ENCODE assay signal across 9 cellular contexts in the genomic region with DNA sequence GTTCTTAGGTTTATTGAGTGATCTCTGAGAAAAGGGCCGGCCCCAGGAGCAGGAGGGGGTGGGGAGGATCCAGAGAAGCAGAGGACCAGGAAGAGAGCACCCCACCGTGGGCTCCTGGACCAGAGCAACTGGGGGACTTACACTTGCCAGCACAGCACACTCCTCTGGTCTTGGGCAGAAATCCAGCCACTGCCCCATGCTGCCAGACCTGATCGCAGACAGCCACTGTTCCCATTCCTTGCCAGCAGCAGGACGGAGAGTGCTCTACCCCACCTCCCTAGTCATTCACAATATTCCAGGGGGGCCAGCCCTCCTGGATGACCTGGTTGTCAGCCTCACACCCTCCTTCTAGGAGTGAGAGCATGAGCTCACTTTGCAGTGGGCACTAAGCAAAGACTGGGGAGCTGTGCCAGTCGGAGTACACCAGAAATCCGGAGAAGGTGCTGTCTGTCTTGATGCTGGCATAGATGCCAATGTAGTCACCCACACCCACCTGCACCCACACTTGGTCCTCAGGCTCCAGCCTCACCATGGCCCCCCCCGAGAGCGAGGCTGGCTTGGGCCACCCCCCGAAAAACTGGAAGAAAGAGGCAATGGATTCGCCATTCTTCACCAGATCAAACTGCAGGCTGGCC. TPM values are rescaled to one million over a fixed set of nuclear protein-coding genes. Genes with fewer than 3 reads are reported as not detected.
A peak's percentile ranks its signal among the peaks of the same experiment; 100 is the strongest.
DNase-seq lines count a peak whose midpoint lies in the region; ATAC-seq and TF ChIP-seq lines count a peak whose summit lies in the region.
"Had no signal": no experiment of that assay in that cellular context is flagged by ENCODE, and none has a peak within 500 bp of the region (broad histone marks: within the 10 kb centered on the region; RNA-seq: fewer than 3 reads in every experiment).

No MANE protein-coding gene starts in this region.

- CTCF ChIA-PET in CD4-positive, alpha-beta memory T cell (lab: Charles Lee; ENCODE audit: partially characterized antibody): interaction anchor here (1.0 to 9.8 kb wide), 8 partner anchors 9 to 79 kb away, joined by 3 to 146 read pairs (median 7); no protein-coding TSS in a partner anchor
- CTCF ChIA-PET in RWPE1 (lab: Yijun Ruan, JAX): interaction anchor here (0.5 to 3.5 kb wide), 31 partner anchors 9 to 1253 kb away, joined by 3 to 17 read pairs (median 5); a partner anchor contains a TSS

- peak overlapping the region in 7 of 8 donors; percentile 22 to 71 (median 59) for H3K4me3 Mint-ChIP-seq in CD4-positive, alpha-beta memory T cell

- POLR2A ChIA-PET in CD4-positive, alpha-beta memory T cell (lab: Charles Lee; ENCODE audit: partially characterized antibody): interaction anchor here (0.6 to 1.8 kb wide), 3 partner anchors 18 to 230 kb away, joined by 3 to 10 read pairs (median 3); no protein-coding TSS in a partner anchor
- POLR2A ChIA-PET in RWPE1 (lab: Yijun Ruan, JAX; ENCODE audit: low non-redundant PET): interaction anchor here (0.6 kb wide), 1 partner anchor 33 kb away, joined by 3 read pairs; no protein-coding TSS in a partner anchor

- peaks cover 27% of the 10 kb centered on the region for H3K4me1 ChIP-seq in CD4-positive, alpha-beta memory T cell (ENCODE audit: insufficient read depth, low read length)
- H3K4me1 ChIP-seq in heart right ventricle (peaks cover 22 to 65% (median 56%) of the 10 kb centered on the region in 9 donors), rectal smooth muscle tissue (ENCODE audit: control insufficient read depth, insufficient read depth, low read length) (peaks cover 27% of the 10 kb centered on the region)

- H3K9ac ChIP-seq in rectal smooth muscle tissue (ENCODE audit: low read length): no peak overlapping the region

- no peak overlapping the region for H3K27ac ChIP-seq in CD4-positive, alpha-beta memory T cell (ENCODE audit: low read depth, low read length)
- H3K27ac ChIP-seq in RWPE1: peak overlapping the region; percentile 82
- H3K27ac ChIP-seq in heart right ventricle: peak overlapping the region in 9 of 10 donors; percentile 93 to 100 (median 97)
- peak overlapping the region; percentile 46 for H3K27ac ChIP-seq in rectal smooth muscle tissue (ENCODE audit: low read depth, low read length)

- H3K27me3 Mint-ChIP-seq in CD4-positive, alpha-beta memory T cell: peaks cover 30% of the 10 kb centered on the region in 2 donors

- H3K27ac Mint-ChIP-seq in CD4-positive, alpha-beta memory T cell: peak overlapping the region in 2 of 7 donors; percentile 65 to 66

- peaks cover 23% of the 10 kb centered on the region for H3K27me3 ChIP-seq in CD4-positive, alpha-beta memory T cell (ENCODE audit: insufficient read depth, low read length)
- H3K27me3 ChIP-seq in heart right ventricle: peaks cover 0 to 38% (median 0%) of the 10 kb centered on the region in 7 donors
- peaks cover 14% of the 10 kb centered on the region for H3K27me3 ChIP-seq in rectal smooth muscle tissue (ENCODE audit: control insufficient read depth, insufficient read depth, low read length)

- H3K36me3 Mint-ChIP-seq in CD4-positive, alpha-beta memory T cell: peaks cover 7 to 8% of the 10 kb centered on the region in 2 donors

- WGBS in heart right ventricle, 2 donors: 33% methylated on average over 10 of the region's 10 CpGs

- intact Hi-C loops in CD4-positive, alpha-beta memory T cell (cut with micrococcal nuclease): no loop called here
- intact Hi-C loops in heart right ventricle (cut with DNase I): loop anchor here in 3 of 10 donors (5.0 to 10.0 kb wide), 2 partner anchors 33 to 134 kb away; a partner anchor contains a TSS

- no peaks in the 10 kb centered on the region for H3K36me3 ChIP-seq in CD4-positive, alpha-beta memory T cell (ENCODE audit: insufficient read depth, low read length)
- peaks cover 0 to 23% (median 8%) of the 10 kb centered on the region in 9 donors for H3K36me3 ChIP-seq in heart right ventricle
- no peaks in the 10 kb centered on the region for H3K36me3 ChIP-seq in rectal smooth muscle tissue (ENCODE audit: control insufficient read depth, insufficient read depth, low read length)

- DNase-seq in CD4-positive, alpha-beta memory T cell: no peak
- DNase-seq in RWPE1 (ENCODE audit: low spot score): no peak
- DNase-seq in heart right ventricle: no peak
- DNase-seq in NCI-H82 (lab: John Stamatoyannopoulos, UW): no peak
- no peak for DNase-seq in pons (ENCODE audit: low spot score)
- DNase-seq in activated CD4-positive, CD25-positive, alpha-beta regulatory T cell (lab: John Stamatoyannopoulos, UW): no peak

- H3K9me3 Mint-ChIP-seq in CD4-positive, alpha-beta memory T cell: no peaks in the 10 kb centered on the region

- peaks cover 11 to 53% (median 34%) of the 10 kb centered on the region in 4 donors for H3K4me1 Mint-ChIP-seq in CD4-positive, alpha-beta memory T cell

- no peak overlapping the region for H3K4me3 ChIP-seq in CD4-positive, alpha-beta memory T cell (ENCODE audit: low read length in 2 of 2)
- H3K4me3 ChIP-seq in heart right ventricle (peak overlapping the region; percentile 61 to 91 (median 78)), rectal smooth muscle tissue (ENCODE audit: low read length) (peak overlapping the region; percentile 59)

- no peaks in the 10 kb centered on the region for H3K9me3 ChIP-seq in CD4-positive, alpha-beta memory T cell (ENCODE audit: control insufficient read depth in 1 of 2, low read length in 2 of 2)
- no peaks in the 10 kb centered on the region for H3K9me3 ChIP-seq in heart right ventricle

- TF ChIP-seq CTCF in RWPE1 (conservative IDR thresholded peaks at IDR 0.05; ENCODE audit: low read depth) (no peak), heart right ventricle (IDR thresholded peaks at IDR 0.05) (no peak)

- ATAC-seq in heart right ventricle (peak in 1 of 8 donors; percentile 0), GM18520 (IDR thresholded peaks at IDR 0.05; ENCODE audit: unreplicated experiment) (no peak)

RNA-seq across cellular contexts. Expression of a gene that starts 1.6 kb away (rescaled TPM):
- not detected for total RNA-seq in CD4-positive, alpha-beta memory T cell
- polyA plus RNA-seq in CD4-positive, alpha-beta memory T cell: not detected
- 10 to 100 TPM; 11.4 to 25.1 (median 19.9) TPM for total RNA-seq in heart right ventricle
- polyA plus RNA-seq in heart right ventricle: 10 to 100 TPM; 32.8 to 35.7 TPM

RNA-seq across cellular contexts. Expression of a gene that starts 4.7 kb away (rescaled TPM):
- total RNA-seq in CD4-positive, alpha-beta memory T cell: 10 to 100 TPM; 17.5 to 18.3 TPM
- 10 to 100 TPM; 33.1 to 50.8 TPM for polyA plus RNA-seq in CD4-positive, alpha-beta memory T cell
- total RNA-seq in heart right ventricle: 10 to 100 TPM; 11.1 to 17.6 (median 13.4) TPM
- polyA plus RNA-seq in heart right ventricle: 10 to 100 TPM in 1 of 2 donors, 1 to 10 TPM in 1; 6.4 to 13.2 TPM

RNA-seq across cellular contexts. Expression of a gene that starts 7.4 kb away (rescaled TPM):
- not detected for total RNA-seq in CD4-positive, alpha-beta memory T cell
- polyA plus RNA-seq in CD4-positive, alpha-beta memory T cell: not detected
- total RNA-seq in heart right ventricle: not detected
- polyA plus RNA-seq in heart right ventricle: under 1 TPM in 1 of 2 donors, not detected in 1; 0.04 TPM
- total RNA-seq: renal cortical epithelial cell had no signal

RNA-seq across cellular contexts. Expression of a gene that starts 22.1 kb away (rescaled TPM):
- total RNA-seq in CD4-positive, alpha-beta memory T cell: under 1 TPM; 0.26 to 0.28 TPM
- under 1 TPM; 0.40 to 0.82 TPM for polyA plus RNA-seq in CD4-positive, alpha-beta memory T cell
- 100 to 1,000 TPM in 4 of 10 donors, 10 to 100 TPM in 6; 37.8 to 136 (median 96.9) TPM for total RNA-seq in heart right ventricle
- 10 to 100 TPM; 35.8 to 97.5 TPM for polyA plus RNA-seq in heart right ventricle

RNA-seq across cellular contexts. Expression of a gene that starts 42.4 kb away (rescaled TPM):
- under 1 TPM; 0.17 to 0.22 TPM for total RNA-seq in CD4-positive, alpha-beta memory T cell
- polyA plus RNA-seq in CD4-positive, alpha-beta memory T cell: under 1 TPM in 1 of 2 donors, not detected in 1; 0.21 TPM
- 100 to 1,000 TPM in 9 of 10 donors, 10 to 100 TPM in 1; 87.0 to 183 (median 136) TPM for total RNA-seq in heart right ventricle
- 10 to 100 TPM; 42.0 to 64.9 TPM for polyA plus RNA-seq in heart right ventricle

Comparison
In these comparisons a context has a peak if more than half of its experiments do, and no peak if none do; other contexts are left out.
1. H3K4me3 ChIP-seq: peak in heart right ventricle (10 of 10) and rectal smooth muscle tissue (single experiment); none in CD4-positive, alpha-beta memory T cell (0 of 2).
2. RNA of a gene that starts 1.6 kb away (total RNA-seq): 11.4 to 25.1 TPM in heart right ventricle; not detected in CD4-positive, alpha-beta memory T cell; every median in the first group is over 10 times any median in the second.